8 cellular contexts compared by ENCODE assay signal in the genomic region with DNA sequence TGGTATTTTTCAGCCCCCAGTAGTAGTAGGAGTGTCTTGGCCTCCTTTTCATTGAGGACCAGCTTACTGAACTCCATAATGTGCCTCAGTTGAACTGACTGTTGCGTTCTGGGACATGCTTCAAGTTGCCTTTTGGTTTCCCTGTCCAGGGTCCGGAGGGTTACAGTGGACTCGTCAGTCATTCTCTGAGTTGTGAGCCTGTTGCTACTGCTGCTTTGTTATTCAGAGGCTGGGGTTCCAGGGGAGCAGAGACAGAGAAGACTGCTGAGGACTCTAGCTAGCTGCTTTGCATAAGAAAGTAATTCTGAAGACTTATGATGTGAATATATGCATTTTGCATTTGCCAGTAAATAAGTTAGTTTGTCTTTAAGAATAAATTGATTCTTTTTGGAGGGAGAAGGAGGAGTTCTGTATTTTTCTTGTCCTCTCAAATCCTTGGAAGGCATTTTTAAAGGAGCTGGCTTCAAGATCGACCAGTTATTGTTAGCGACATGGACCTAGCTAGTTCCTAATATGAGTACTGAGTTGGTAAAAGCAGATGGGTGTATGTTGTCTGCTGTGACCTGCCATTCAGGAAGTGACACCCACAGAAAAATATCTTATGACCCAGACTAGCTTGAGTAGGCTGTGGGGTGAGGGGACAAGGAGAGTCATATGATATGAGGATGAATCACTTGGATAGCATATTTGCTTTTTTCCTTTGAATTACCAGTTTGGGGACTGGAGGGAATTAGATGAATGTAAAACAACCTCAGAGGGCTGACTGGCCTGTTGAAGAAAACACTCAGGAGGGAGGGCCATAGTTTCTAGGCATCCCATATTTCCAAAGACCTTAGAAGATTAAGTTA. TPM values are rescaled to one million over a fixed set of nuclear protein-coding genes. Genes with fewer than 3 reads are reported as not detected.
DNase-seq lines count a peak whose midpoint lies in the region; ATAC-seq and TF ChIP-seq lines count a peak whose summit lies in the region.

No MANE protein-coding gene starts in this region.

- H3K27me3 ChIP-seq in CD4-positive, alpha-beta memory T cell (ENCODE audit: insufficient read depth, low read length) = no peaks in the 10 kb centered on the region

- peak overlapping the region; percentile 34 for H3K27ac ChIP-seq in CD4-positive, alpha-beta memory T cell (ENCODE audit: low read depth, low read length)

- H3K4me1 ChIP-seq in CD4-positive, alpha-beta memory T cell (ENCODE audit: insufficient read depth, low read length) = peaks cover 13% of the 10 kb centered on the region

- peaks cover 26 to 39% of the 10 kb centered on the region in 2 donors for H3K36me3 Mint-ChIP-seq in CD4-positive, alpha-beta memory T cell
- peaks cover 15% of the 10 kb centered on the region for H3K36me3 Mint-ChIP-seq in activated CD4-positive, alpha-beta T cell treated with anti-CD3 and anti-CD28 coated beads, Interleukin-2, amount 10 ng/mL, durations not matched to agents 7 days and 5 days (ENCODE audit: low read depth)
- H3K36me3 Mint-ChIP-seq in nephron (ENCODE audit: low read depth) = peaks cover 45% of the 10 kb centered on the region

- peak; percentile 84 for ATAC-seq in esophagus mucosa

- no peaks in the 10 kb centered on the region for H3K9me3 Mint-ChIP-seq in CD4-positive, alpha-beta memory T cell
- H3K9me3 Mint-ChIP-seq in activated CD4-positive, alpha-beta T cell treated with anti-CD3 and anti-CD28 coated beads, Interleukin-2, amount 10 ng/mL, durations not matched to agents 7 days and 5 days = no peaks in the 10 kb centered on the region
- H3K9me3 Mint-ChIP-seq in nephron = no peaks in the 10 kb centered on the region

- no peaks in the 10 kb centered on the region for H3K9me3 ChIP-seq in CD4-positive, alpha-beta memory T cell (ENCODE audit: control insufficient read depth in 1 of 2, low read length in 2 of 2)

- peak; percentile 33 to 67 (median 40) for DNase-seq in CD4-positive, alpha-beta memory T cell
- DNase-seq in GM20000 (ENCODE audit: low spot score) (peak; percentile 75), HPDE6-E6E7 (ENCODE audit: extremely low spot score) (peak; percentile 81), NCI-H345 (lab: John Stamatoyannopoulos, UW) (no peak), NCI-H524 (lab: John Stamatoyannopoulos, UW) (no peak)
- DNase-seq in activated CD4-positive, alpha-beta T cell treated with anti-CD3 and anti-CD28 coated beads, Interleukin-2, amount 10 ng/mL, durations not matched to agents 7 days and 5 days = peak; percentile 25

- POLR2A ChIA-PET in CD4-positive, alpha-beta memory T cell (lab: Charles Lee; ENCODE audit: partially characterized antibody) = interaction anchor here (0.7 to 1.4 kb wide), 5 partner anchors 9 to 74 kb away, joined by 3 to 11 read pairs (median 3); a partner anchor contains a TSS
- POLR2A ChIA-PET in activated CD4-positive, alpha-beta T cell treated with anti-CD3 and anti-CD28 coated beads, Interleukin-2, amount 10 ng/mL, durations not matched to agents 7 days and 5 days (lab: Charles Lee) = interaction anchor here (0.6 kb wide), 1 partner anchor 30 kb away, joined by 13 read pairs; no protein-coding TSS in a partner anchor

- H3K4me1 Mint-ChIP-seq in CD4-positive, alpha-beta memory T cell = peaks cover 12 to 22% (median 19%) of the 10 kb centered on the region in 4 donors
- peaks cover 14% of the 10 kb centered on the region for H3K4me1 Mint-ChIP-seq in activated CD4-positive, alpha-beta T cell treated with anti-CD3 and anti-CD28 coated beads, Interleukin-2, amount 10 ng/mL, durations not matched to agents 7 days and 5 days
- peaks cover 10% of the 10 kb centered on the region for H3K4me1 Mint-ChIP-seq in nephron

- TF ChIP-seq CTCF in GM20000 (IDR thresholded peaks at IDR 0.05; ENCODE audit: extremely low read depth, missing control alignments) = no peak
- TF ChIP-seq CTCF in nephron (IDR thresholded peaks at IDR 0.05; ENCODE audit: unreplicated experiment in 3 of 3) = no peak

- no peak overlapping the region for H3K4me3 ChIP-seq in CD4-positive, alpha-beta memory T cell (ENCODE audit: low read length in 2 of 2)

- intact Hi-C loops in CD4-positive, alpha-beta memory T cell (cut with micrococcal nuclease) = loop anchor here (10.0 kb wide), 1 partner anchor 1064 kb away; a partner anchor contains a TSS

- no peaks in the 10 kb centered on the region for H3K27me3 Mint-ChIP-seq in CD4-positive, alpha-beta memory T cell
- H3K27me3 Mint-ChIP-seq in activated CD4-positive, alpha-beta T cell treated with anti-CD3 and anti-CD28 coated beads, Interleukin-2, amount 10 ng/mL, durations not matched to agents 7 days and 5 days = no peaks in the 10 kb centered on the region
- no peaks in the 10 kb centered on the region for H3K27me3 Mint-ChIP-seq in nephron (ENCODE audit: low read depth)

- CTCF ChIA-PET in CD4-positive, alpha-beta memory T cell (lab: Charles Lee; ENCODE audit: partially characterized antibody) = interaction anchor here (0.7 to 1.8 kb wide), 5 partner anchors 9 to 885 kb away, joined by 3 to 5 read pairs (median 3); no protein-coding TSS in a partner anchor
- CTCF ChIA-PET in activated CD4-positive, alpha-beta T cell treated with anti-CD3 and anti-CD28 coated beads, Interleukin-2, amount 10 ng/mL, durations not matched to agents 7 days and 5 days (lab: Charles Lee) = interaction anchor here (1.0 to 1.5 kb wide), 4 partner anchors 17 to 90 kb away, joined by 4 to 6 read pairs (median 4); no protein-coding TSS in a partner anchor

- H3K36me3 ChIP-seq in CD4-positive, alpha-beta memory T cell (ENCODE audit: insufficient read depth, low read length) = peaks cover 8% of the 10 kb centered on the region

- H3K27ac Mint-ChIP-seq in CD4-positive, alpha-beta memory T cell = peak overlapping the region; percentile 75 to 93 (median 89)
- peak overlapping the region; percentile 74 for H3K27ac Mint-ChIP-seq in activated CD4-positive, alpha-beta T cell treated with anti-CD3 and anti-CD28 coated beads, Interleukin-2, amount 10 ng/mL, durations not matched to agents 7 days and 5 days
- peak overlapping the region; percentile 17 to 58 (median 30) for H3K27ac Mint-ChIP-seq in nephron

- H3K4me3 Mint-ChIP-seq in CD4-positive, alpha-beta memory T cell = peak overlapping the region in 7 of 8 donors; percentile 3 to 64 (median 53)
- no peak overlapping the region for H3K4me3 Mint-ChIP-seq in activated CD4-positive, alpha-beta T cell treated with anti-CD3 and anti-CD28 coated beads, Interleukin-2, amount 10 ng/mL, durations not matched to agents 7 days and 5 days
- no peak overlapping the region for H3K4me3 Mint-ChIP-seq in nephron

RNA-seq across cellular contexts. Expression of a gene that starts 8.3 kb away (rescaled TPM):
- 1 to 10 TPM; 9.8 to 9.9 TPM for total RNA-seq in CD4-positive, alpha-beta memory T cell
- polyA plus RNA-seq in CD4-positive, alpha-beta memory T cell = 1 to 10 TPM; 8.5 TPM
- total RNA-seq in activated CD4-positive, alpha-beta T cell treated with anti-CD3 and anti-CD28 coated beads, Interleukin-2, amount 10 ng/mL, durations not matched to agents 7 days and 5 days = 10 to 100 TPM in 1 of 2 experiments, 1 to 10 TPM in 1; 9.9 to 10.1 TPM
- total RNA-seq in esophagus mucosa = 13.0 TPM

RNA-seq across cellular contexts. Expression of a gene that starts 15.5 kb away (rescaled TPM):
- 1 to 10 TPM; 2.1 to 3.0 TPM for total RNA-seq in CD4-positive, alpha-beta memory T cell
- polyA plus RNA-seq in CD4-positive, alpha-beta memory T cell = 1 to 10 TPM in 1 of 2 donors, under 1 TPM in 1; 0.94 to 1.1 TPM
- 1 to 10 TPM; 1.2 to 1.3 TPM for total RNA-seq in activated CD4-positive, alpha-beta T cell treated with anti-CD3 and anti-CD28 coated beads, Interleukin-2, amount 10 ng/mL, durations not matched to agents 7 days and 5 days
- 1.9 TPM for total RNA-seq in esophagus mucosa

RNA-seq across cellular contexts. Expression of a gene that starts 38.3 kb away (rescaled TPM):
- 1 to 10 TPM; 1.9 to 2.2 TPM for total RNA-seq in CD4-positive, alpha-beta memory T cell
- polyA plus RNA-seq in CD4-positive, alpha-beta memory T cell = 1 to 10 TPM; 1.8 to 5.6 TPM
- total RNA-seq in activated CD4-positive, alpha-beta T cell treated with anti-CD3 and anti-CD28 coated beads, Interleukin-2, amount 10 ng/mL, durations not matched to agents 7 days and 5 days = under 1 TPM; 0.58 to 0.94 TPM
- 6.8 TPM for total RNA-seq in esophagus mucosa

RNA-seq across cellular contexts. Expression of a gene that starts 59.3 kb away (rescaled TPM):
- total RNA-seq in CD4-positive, alpha-beta memory T cell = not detected
- polyA plus RNA-seq in CD4-positive, alpha-beta memory T cell = not detected
- not detected for total RNA-seq in activated CD4-positive, alpha-beta T cell treated with anti-CD3 and anti-CD28 coated beads, Interleukin-2, amount 10 ng/mL, durations not matched to agents 7 days and 5 days
- total RNA-seq in esophagus mucosa = 0.16 TPM

Comparison
In these comparisons a context has a peak if more than half of its experiments do, and no peak if none do; other contexts are left out.
1. DNase-seq: peak in CD4-positive, alpha-beta memory T cell (5 of 5), GM20000 (single experiment), HPDE6-E6E7 (single experiment) and activated CD4-positive, alpha-beta T cell treated with anti-CD3 and anti-CD28 coated beads, Interleukin-2, amount 10 ng/mL, durations not matched to agents 7 days and 5 days (single experiment); none in NCI-H345 (single experiment) and NCI-H524 (0 of 2).
2. H3K27ac Mint-ChIP-seq: peak in every context shown above with its lines; median percentile 89 in CD4-positive, alpha-beta memory T cell; 74 in activated CD4-positive, alpha-beta T cell treated with anti-CD3 and anti-CD28 coated beads, Interleukin-2, amount 10 ng/mL, durations not matched to agents 7 days and 5 days; 30 in nephron.
3. H3K4me3 Mint-ChIP-seq: peak in CD4-positive, alpha-beta memory T cell (7 of 8); none in activated CD4-positive, alpha-beta T cell treated with anti-CD3 and anti-CD28 coated beads, Interleukin-2, amount 10 ng/mL, durations not matched to agents 7 days and 5 days (single experiment) and nephron (0 of 3).